In the genomic region with DNA sequence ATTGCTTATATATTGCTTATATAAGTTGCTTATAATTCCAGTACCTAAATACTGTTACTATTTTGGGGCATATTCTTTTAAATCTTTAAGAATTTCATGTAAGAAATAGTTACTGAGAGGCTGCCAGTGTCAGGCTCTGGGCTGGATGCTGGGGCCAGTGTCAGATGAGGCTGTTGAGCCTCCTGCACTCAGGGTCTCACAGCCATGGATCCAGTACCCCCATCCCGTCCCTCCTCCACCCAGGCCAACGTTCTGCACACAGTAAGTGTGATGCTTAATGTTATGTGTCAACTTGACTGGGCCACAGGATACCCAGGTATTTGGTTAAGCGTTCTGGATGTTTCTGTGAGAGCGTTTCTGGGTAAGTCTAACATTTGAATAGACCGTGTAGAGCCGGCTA, we compare ENCODE assay signal across 22 cellular contexts.
DNase-seq lines count a peak whose midpoint lies in the region; ATAC-seq, FAIRE-seq and TF ChIP-seq lines count a peak whose summit lies in the region.
"Had no signal": no experiment of that assay in that cellular context is flagged by ENCODE, and none has a peak within 500 bp of the region (broad histone marks: within the 10 kb centered on the region; RNA-seq: fewer than 3 reads in every experiment).

No MANE protein-coding gene starts in this region.

- H3K27ac ChIP-seq in RWPE2 (ENCODE audit: poor library complexity, severe bottlenecking) (no peak overlapping the region), sigmoid colon (no peak overlapping the region)
- H3K27ac ChIP-seq: BLaER1 had no signal

- DNase-seq in HTR-8/SVneo (ENCODE audit: insufficient read length, low spot score) (no peak), RWPE2 (ENCODE audit: low spot score) (peak; percentile 64), sigmoid colon (peak; percentile 36), NCI-H1092 treated with DMSO at 0.1 percent for 48 hours (lab: John Stamatoyannopoulos, UW) (no peak)
- DNase-seq: 8988T; ACHN; BE2C; C1 segment of cervical spinal cord; CD4-positive, alpha-beta memory T cell; CD4-positive, CD25-positive, alpha-beta regulatory T cell; CD8-positive, alpha-beta memory T cell; COR-L47; DMS79 treated with DMSO at 0.1 percent for 48 hours; GF-D8 had no signal

- no peak for ATAC-seq in RWPE2 (ENCODE audit: low read depth)
- no peak for ATAC-seq in HG02610 (IDR thresholded peaks at IDR 0.05; ENCODE audit: unreplicated experiment)
- ATAC-seq in HG02870 (IDR thresholded peaks at IDR 0.05; ENCODE audit: unreplicated experiment) = no peak

- 87 to 90% methylated on average over 6 of the region's 6 CpGs for WGBS in sigmoid colon, 2 donors

- no peak for TF ChIP-seq POLR2A in sigmoid colon (IDR thresholded peaks at IDR 0.05)

- no peak for TF ChIP-seq EP300 in sigmoid colon (IDR thresholded peaks at IDR 0.05)

- FAIRE-seq in HTR-8/SVneo (lab: Jason Lieb, UNC) = peak; percentile 95
- FAIRE-seq: A204.1, D721Med, G401.6, GM12891, GM19239 had no signal

- H3K27me3 ChIP-seq in RWPE2 (ENCODE audit: insufficient read depth, poor library complexity, severe bottlenecking) (no peaks in the 10 kb centered on the region), sigmoid colon (no peaks in the 10 kb centered on the region)
- H3K27me3 ChIP-seq: BE2C, BLaER1 had no signal

- H3K4me3 ChIP-seq in RWPE2 (ENCODE audit: severe bottlenecking) = no peak overlapping the region
- no peak overlapping the region for H3K4me3 ChIP-seq in sigmoid colon
- H3K4me3 ChIP-seq: BLaER1 had no signal

- no peak for TF ChIP-seq CTCF in RWPE2 (IDR thresholded peaks at IDR 0.05; ENCODE audit: poor library complexity, severe bottlenecking)
- no peak for TF ChIP-seq CTCF in sigmoid colon (IDR thresholded peaks at IDR 0.05)

- H3K9me3 ChIP-seq in RWPE2 (ENCODE audit: severe bottlenecking) = no peaks in the 10 kb centered on the region
- no peaks in the 10 kb centered on the region for H3K9me3 ChIP-seq in sigmoid colon
- H3K9me3 ChIP-seq: BE2C, BLaER1 had no signal

- no peaks in the 10 kb centered on the region for H3K4me1 ChIP-seq in RWPE2 (ENCODE audit: insufficient read depth, poor library complexity, severe bottlenecking)
- peaks cover 0 to 10% (median 5%) of the 10 kb centered on the region in 4 donors for H3K4me1 ChIP-seq in sigmoid colon
- H3K4me1 ChIP-seq: BE2C had no signal

- intact Hi-C loops in sigmoid colon (cut with DNase I) = no loop called here

- H3K36me3 ChIP-seq in RWPE2 (ENCODE audit: low read depth) = no peaks in the 10 kb centered on the region
- no peaks in the 10 kb centered on the region for H3K36me3 ChIP-seq in sigmoid colon
- H3K36me3 ChIP-seq: BE2C, BLaER1 had no signal

Comparison
In these comparisons a context has a peak if more than half of its experiments do, and no peak if none do; other contexts are left out.
1. DNase-seq: peak in RWPE2 (single experiment) and sigmoid colon (single experiment); none in HTR-8/SVneo (single experiment) and NCI-H1092 treated with DMSO at 0.1 percent for 48 hours (single experiment).